Comparison of ENCODE assay signal across 1 cellular context in genomic region chr19:18417250-18418033, GRCh38.
TF ChIP-seq lines count a peak whose summit lies in the region.

No MANE protein-coding gene starts in this region.

TF ChIP-seq in GM12878, 131 proteins besides CTCF, POLR2A, EP300 and RAD21 (continued from another document and continues in another):
- TF ChIP-seq IRF3 (IDR thresholded peaks at IDR 0.05) (no peak), WRNIP1 (IDR thresholded peaks at IDR 0.05; ENCODE audit: borderline replicate concordance, low read depth, low read length) (no peak), E2F8 (IDR thresholded peaks at IDR 0.05; ENCODE audit: low read depth, partially characterized antibody) (no peak), RB1 (IDR thresholded peaks at IDR 0.05; ENCODE audit: borderline replicate concordance) (peak; percentile 59; the same call in 1 of the 2 replicates), KLF5 (IDR thresholded peaks at IDR 0.05; ENCODE audit: partially characterized antibody) (no peak), SRF (IDR thresholded peaks at IDR 0.05; ENCODE audit: low read depth in 2 of 2, low read length in 2 of 2) (no peak), ZNF207 (IDR thresholded peaks at IDR 0.05; ENCODE audit: borderline replicate concordance) (peak; percentile 86), MTA2 (IDR thresholded peaks at IDR 0.05; ENCODE audit: low read depth) (peak; percentile 10; the same call in 1 of the 2 replicates), PAX5 (IDR thresholded peaks at IDR 0.05; ENCODE audit: borderline replicate concordance, low read depth, low read length) (no peak), ZNF592 (IDR thresholded peaks at IDR 0.05) (no peak), IRF5 (IDR thresholded peaks at IDR 0.05; ENCODE audit: borderline replicate concordance) (no peak), RAD51 (IDR thresholded peaks at IDR 0.05) (no peak), BACH1 (IDR thresholded peaks at IDR 0.05; ENCODE audit: borderline replicate concordance) (no peak), ZBTB40 (IDR thresholded peaks at IDR 0.05; ENCODE audit: borderline replicate concordance) (peak; percentile 58; the same call in 1 of the 2 replicates), SIX5 (IDR thresholded peaks at IDR 0.05; ENCODE audit: low read depth, low read length, severe bottlenecking) (no peak), NR2C2 (IDR thresholded peaks at IDR 0.05; ENCODE audit: borderline replicate concordance, control insufficient read depth, insufficient read length, low read depth) (no peak), YBX1 (IDR thresholded peaks at IDR 0.05) (no peak), USF1 (IDR thresholded peaks at IDR 0.05; ENCODE audit: borderline replicate concordance, extremely low read length, insufficient read depth, low read depth, low read length) (no peak), IKZF1 (conservative IDR thresholded peaks at IDR 0.05) (peak; percentile 76), SMARCA5 (IDR thresholded peaks at IDR 0.05) (no peak; the same call in 1 of the 2 replicates), CREM (IDR thresholded peaks at IDR 0.05; ENCODE audit: low read depth) (no peak), ATF7 (IDR thresholded peaks at IDR 0.05; ENCODE audit: low read depth) (no peak), CHD2 (IDR thresholded peaks at IDR 0.05; ENCODE audit: borderline replicate concordance, low read depth, low read length) (0 out of 2 replicates have a peak, but pooled peaks have one; percentile 52), JUND (IDR thresholded peaks at IDR 0.05; ENCODE audit: low read depth, low read length) (no peak), CBX5 (IDR thresholded peaks at IDR 0.05; ENCODE audit: low read depth) (no peak), FOS (IDR thresholded peaks at IDR 0.05; ENCODE audit: borderline replicate concordance, extremely low read depth, insufficient read length) (no peak), ZNF687 (IDR thresholded peaks at IDR 0.05) (peak; percentile 49), ESRRA (IDR thresholded peaks at IDR 0.05; ENCODE audit: low read length) (no peak), KAT2A (conservative IDR thresholded peaks at IDR 0.05; ENCODE audit: control insufficient read depth, low read depth, low read length) (no peak), GABPA (IDR thresholded peaks at IDR 0.05; ENCODE audit: low read depth) (no peak; the same call in 1 of the 2 replicates), SPI1 (IDR thresholded peaks at IDR 0.05; ENCODE audit: borderline replicate concordance, insufficient read depth, low read depth, low read length) (peak; percentile 46; the same call in 1 of the 2 replicates), CREB1 (IDR thresholded peaks at IDR 0.05; ENCODE audit: low read depth) (0 out of 2 replicates have a peak, but pooled peaks have one; percentile 16), TCF7 (IDR thresholded peaks at IDR 0.05; ENCODE audit: borderline replicate concordance) (no peak), CEBPB (IDR thresholded peaks at IDR 0.05; ENCODE audit: borderline replicate concordance in 1 of 2, low read depth in 2 of 2, low read length in 2 of 2) (no peak), EGR1 (IDR thresholded peaks at IDR 0.05; ENCODE audit: borderline replicate concordance in 1 of 2, low read depth in 2 of 2, low read length in 2 of 2) (peak in 1 of 2 experiments; percentile 54; a peak in 1 of 3 replicates), RCOR1 (conservative IDR thresholded peaks at IDR 0.05; ENCODE audit: low read depth, low read length) (no peak), CBFB (IDR thresholded peaks at IDR 0.05; ENCODE audit: low read depth) (no peak), HDGF (IDR thresholded peaks at IDR 0.05) (no peak), SREBF2 (IDR thresholded peaks at IDR 0.05; ENCODE audit: low read length) (no peak), PML (IDR thresholded peaks at IDR 0.05; ENCODE audit: low read length) (no peak; the same call in 1 of the 2 replicates)
- TF ChIP-seq, protein P1, sequence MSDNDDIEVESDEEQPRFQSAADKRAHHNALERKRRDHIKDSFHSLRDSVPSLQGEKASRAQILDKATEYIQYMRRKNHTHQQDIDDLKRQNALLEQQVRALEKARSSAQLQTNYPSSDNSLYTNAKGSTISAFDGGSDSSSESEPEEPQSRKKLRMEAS (IDR thresholded peaks at IDR 0.05; ENCODE audit: low read depth, low read length), result no peak
- TF ChIP-seq, protein P2, sequence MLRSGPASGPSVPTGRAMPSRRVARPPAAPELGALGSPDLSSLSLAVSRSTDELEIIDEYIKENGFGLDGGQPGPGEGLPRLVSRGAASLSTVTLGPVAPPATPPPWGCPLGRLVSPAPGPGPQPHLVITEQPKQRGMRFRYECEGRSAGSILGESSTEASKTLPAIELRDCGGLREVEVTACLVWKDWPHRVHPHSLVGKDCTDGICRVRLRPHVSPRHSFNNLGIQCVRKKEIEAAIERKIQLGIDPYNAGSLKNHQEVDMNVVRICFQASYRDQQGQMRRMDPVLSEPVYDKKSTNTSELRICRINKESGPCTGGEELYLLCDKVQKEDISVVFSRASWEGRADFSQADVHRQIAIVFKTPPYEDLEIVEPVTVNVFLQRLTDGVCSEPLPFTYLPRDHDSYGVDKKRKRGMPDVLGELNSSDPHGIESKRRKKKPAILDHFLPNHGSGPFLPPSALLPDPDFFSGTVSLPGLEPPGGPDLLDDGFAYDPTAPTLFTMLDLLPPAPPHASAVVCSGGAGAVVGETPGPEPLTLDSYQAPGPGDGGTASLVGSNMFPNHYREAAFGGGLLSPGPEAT (IDR thresholded peaks at IDR 0.05; ENCODE audit: low read depth), result no peak
